In genomic region chr6:138555294-138555988, GRCh38 we compare ENCODE assay signal across 1 cellular context.
A peak's percentile ranks its signal among the peaks of the same experiment; 100 is the strongest.
TF ChIP-seq lines count a peak whose summit lies in the region.

No MANE protein-coding gene starts in this region.

TF ChIP-seq in HEK293, 187 proteins besides CTCF, POLR2A, EP300 and RAD21 (continued from another document):
- TF ChIP-seq, protein P1, sequence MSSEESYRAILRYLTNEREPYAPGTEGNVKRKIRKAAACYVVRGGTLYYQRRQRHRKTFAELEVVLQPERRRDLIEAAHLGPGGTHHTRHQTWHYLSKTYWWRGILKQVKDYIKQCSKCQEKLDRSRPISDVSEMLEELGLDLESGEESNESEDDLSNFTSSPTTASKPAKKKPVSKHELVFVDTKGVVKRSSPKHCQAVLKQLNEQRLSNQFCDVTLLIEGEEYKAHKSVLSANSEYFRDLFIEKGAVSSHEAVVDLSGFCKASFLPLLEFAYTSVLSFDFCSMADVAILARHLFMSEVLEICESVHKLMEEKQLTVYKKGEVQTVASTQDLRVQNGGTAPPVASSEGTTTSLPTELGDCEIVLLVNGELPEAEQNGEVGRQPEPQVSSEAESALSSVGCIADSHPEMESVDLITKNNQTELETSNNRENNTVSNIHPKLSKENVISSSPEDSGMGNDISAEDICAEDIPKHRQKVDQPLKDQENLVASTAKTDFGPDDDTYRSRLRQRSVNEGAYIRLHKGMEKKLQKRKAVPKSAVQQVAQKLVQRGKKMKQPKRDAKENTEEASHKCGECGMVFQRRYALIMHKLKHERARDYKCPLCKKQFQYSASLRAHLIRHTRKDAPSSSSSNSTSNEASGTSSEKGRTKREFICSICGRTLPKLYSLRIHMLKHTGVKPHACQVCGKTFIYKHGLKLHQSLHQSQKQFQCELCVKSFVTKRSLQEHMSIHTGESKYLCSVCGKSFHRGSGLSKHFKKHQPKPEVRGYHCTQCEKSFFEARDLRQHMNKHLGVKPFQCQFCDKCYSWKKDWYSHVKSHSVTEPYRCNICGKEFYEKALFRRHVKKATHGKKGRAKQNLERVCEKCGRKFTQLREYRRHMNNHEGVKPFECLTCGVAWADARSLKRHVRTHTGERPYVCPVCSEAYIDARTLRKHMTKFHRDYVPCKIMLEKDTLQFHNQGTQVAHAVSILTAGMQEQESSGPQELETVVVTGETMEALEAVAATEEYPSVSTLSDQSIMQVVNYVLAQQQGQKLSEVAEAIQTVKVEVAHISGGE (tag by site-specific recombination; conservative IDR thresholded peaks at IDR 0.05; ENCODE audit: low read depth), result no peak
- TF ChIP-seq, protein P2, sequence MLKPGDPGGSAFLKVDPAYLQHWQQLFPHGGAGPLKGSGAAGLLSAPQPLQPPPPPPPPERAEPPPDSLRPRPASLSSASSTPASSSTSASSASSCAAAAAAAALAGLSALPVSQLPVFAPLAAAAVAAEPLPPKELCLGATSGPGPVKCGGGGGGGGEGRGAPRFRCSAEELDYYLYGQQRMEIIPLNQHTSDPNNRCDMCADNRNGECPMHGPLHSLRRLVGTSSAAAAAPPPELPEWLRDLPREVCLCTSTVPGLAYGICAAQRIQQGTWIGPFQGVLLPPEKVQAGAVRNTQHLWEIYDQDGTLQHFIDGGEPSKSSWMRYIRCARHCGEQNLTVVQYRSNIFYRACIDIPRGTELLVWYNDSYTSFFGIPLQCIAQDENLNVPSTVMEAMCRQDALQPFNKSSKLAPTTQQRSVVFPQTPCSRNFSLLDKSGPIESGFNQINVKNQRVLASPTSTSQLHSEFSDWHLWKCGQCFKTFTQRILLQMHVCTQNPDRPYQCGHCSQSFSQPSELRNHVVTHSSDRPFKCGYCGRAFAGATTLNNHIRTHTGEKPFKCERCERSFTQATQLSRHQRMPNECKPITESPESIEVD (tag by site-specific recombination; IDR thresholded peaks at IDR 0.05), result 0 out of 2 replicates have a peak, but pooled peaks have one; percentile 28
- TF ChIP-seq ZNF626 (tag by site-specific recombination; IDR thresholded peaks at IDR 0.05) (no peak), TRIM28 (IDR thresholded peaks at IDR 0.05; ENCODE audit: borderline replicate concordance, low read length) (peak; percentile 42; the same call in 1 of the 2 replicates), ZBTB48 (tag by site-specific recombination; IDR thresholded peaks at IDR 0.05) (0 out of 2 replicates have a peak, but pooled peaks have one; percentile 28)
